In the genomic region with DNA sequence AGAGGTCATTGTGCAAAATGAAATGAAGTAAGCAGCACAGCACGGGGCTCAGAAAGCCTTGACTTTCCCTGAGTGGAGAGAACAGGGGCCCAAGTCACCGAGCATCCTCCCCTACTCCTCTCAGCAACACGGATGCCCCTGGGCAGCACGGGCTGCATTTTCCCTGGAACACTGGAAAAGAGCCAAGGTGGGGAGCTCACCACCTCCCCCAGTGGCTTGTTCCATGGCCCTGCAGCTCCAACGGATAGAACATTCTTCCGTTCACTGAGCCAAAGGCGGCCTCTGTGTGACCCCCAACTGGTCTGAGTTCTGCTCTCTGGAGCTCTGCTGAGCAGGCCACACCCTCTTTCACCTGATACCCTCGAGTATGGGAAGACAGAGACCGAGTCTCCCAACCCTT, we compare ENCODE assay signal across 19 cellular contexts. TPM values are rescaled to one million over a fixed set of nuclear protein-coding genes. Genes with fewer than 3 reads are reported as not detected.
DNase-seq lines count a peak whose midpoint lies in the region; ATAC-seq and TF ChIP-seq lines count a peak whose summit lies in the region.
"Had no signal": no experiment of that assay in that cellular context is flagged by ENCODE, and none has a peak within 500 bp of the region (broad histone marks: within the 10 kb centered on the region; RNA-seq: fewer than 3 reads in every experiment).

No MANE protein-coding gene starts in this region.

- ATAC-seq in SK-N-SH treated with all-trans-retinoic acid at 6 μM for 48 hours (peak; percentile 50), right cardiac atrium (peak; percentile 47 to 51)

- no peak overlapping the region for H3K4me3 ChIP-seq in right cardiac atrium (ENCODE audit: low read length)

- no peaks in the 10 kb centered on the region for H3K9me3 ChIP-seq in right cardiac atrium (ENCODE audit: control insufficient read depth, low read length)

- intact Hi-C loops in right cardiac atrium (cut with DNase I) = no loop called here

- H3K27me3 ChIP-seq in right cardiac atrium (ENCODE audit: control insufficient read depth, insufficient read depth) = no peaks in the 10 kb centered on the region

- peak; percentile 26 to 33 for DNase-seq in NCI-H526 (lab: John Stamatoyannopoulos, UW)
- DNase-seq in NCI-H526 treated with DMSO at 0.1 percent for 48 hours (lab: John Stamatoyannopoulos, UW) = no peak
- DNase-seq in right cardiac atrium = peak in 1 of 3 donors; percentile 69
- DNase-seq in smooth muscle cell of the brain vasculature (ENCODE audit: low read depth, low spot score) = peak; percentile 6
- DNase-seq in OCI-M1 (lab: John Stamatoyannopoulos, UW) = no peak
- no peak for DNase-seq in epidermal melanocyte (ENCODE audit: insufficient read length, low spot score)
- DNase-seq in SIG-M5 (lab: John Stamatoyannopoulos, UW) = no peak
- DNase-seq: activated CD4-positive, alpha-beta T cell treated with anti-CD3 and anti-CD28 coated beads for 4 hours; activated naive CD8-positive, alpha-beta T cell treated with anti-CD3 and anti-CD28 coated beads, Interleukin-2, amount 10 ng/mL, durations not matched to agents 7 days and 5 days; activated T-cell treated with anti-CD3 and anti-CD28 coated beads, Interleukin-2, amount 50 U/mL, for 24 hours; caudate nucleus; KBM-7; NCI-H1105 treated with DMSO at 0.1 percent for 48 hours; NCI-H510A treated with DMSO at 0.1 percent for 48 hours; stimulated activated CD4-positive, alpha-beta T cell treated with anti-CD3 and anti-CD28 coated beads, Interleukin-4, amount 100 ng/mL, for 4 hours; trophoblast cell had no signal

- no peak overlapping the region for H3K27ac ChIP-seq in right cardiac atrium (ENCODE audit: low read length)
- H3K27ac ChIP-seq: RWPE1 had no signal

- WGBS in right cardiac atrium = 26% methylated on average over 9 of the region's 9 CpGs

- H3K4me1 ChIP-seq in right cardiac atrium (ENCODE audit: control insufficient read depth, insufficient read depth, low read length) = peaks cover 11% of the 10 kb centered on the region

TF ChIP-seq in SK-N-SH treated with all-trans-retinoic acid at 6 μM for 48 hours, 23 proteins besides CTCF, POLR2A, EP300 and RAD21:
- TF ChIP-seq RARB (CRISPR knock-in tag; IDR thresholded peaks at IDR 0.05) (no peak), ARNTL (CRISPR knock-in tag; IDR thresholded peaks at IDR 0.05; ENCODE audit: borderline replicate concordance, low read depth) (no peak), ZNF70 (CRISPR knock-in tag; IDR thresholded peaks at IDR 0.05) (no peak), TOX (CRISPR knock-in tag; IDR thresholded peaks at IDR 0.05; ENCODE audit: borderline replicate concordance) (no peak), ZFP30 (CRISPR knock-in tag; IDR thresholded peaks at IDR 0.05) (no peak), ISL1 (CRISPR knock-in tag; IDR thresholded peaks at IDR 0.05) (no peak), CSDC2 (CRISPR knock-in tag; IDR thresholded peaks at IDR 0.05) (no peak), ZFP3 (CRISPR knock-in tag; IDR thresholded peaks at IDR 0.05) (no peak), TCF4 (CRISPR knock-in tag; IDR thresholded peaks at IDR 0.05; ENCODE audit: borderline replicate concordance) (no peak)
- TF ChIP-seq, protein P1, sequence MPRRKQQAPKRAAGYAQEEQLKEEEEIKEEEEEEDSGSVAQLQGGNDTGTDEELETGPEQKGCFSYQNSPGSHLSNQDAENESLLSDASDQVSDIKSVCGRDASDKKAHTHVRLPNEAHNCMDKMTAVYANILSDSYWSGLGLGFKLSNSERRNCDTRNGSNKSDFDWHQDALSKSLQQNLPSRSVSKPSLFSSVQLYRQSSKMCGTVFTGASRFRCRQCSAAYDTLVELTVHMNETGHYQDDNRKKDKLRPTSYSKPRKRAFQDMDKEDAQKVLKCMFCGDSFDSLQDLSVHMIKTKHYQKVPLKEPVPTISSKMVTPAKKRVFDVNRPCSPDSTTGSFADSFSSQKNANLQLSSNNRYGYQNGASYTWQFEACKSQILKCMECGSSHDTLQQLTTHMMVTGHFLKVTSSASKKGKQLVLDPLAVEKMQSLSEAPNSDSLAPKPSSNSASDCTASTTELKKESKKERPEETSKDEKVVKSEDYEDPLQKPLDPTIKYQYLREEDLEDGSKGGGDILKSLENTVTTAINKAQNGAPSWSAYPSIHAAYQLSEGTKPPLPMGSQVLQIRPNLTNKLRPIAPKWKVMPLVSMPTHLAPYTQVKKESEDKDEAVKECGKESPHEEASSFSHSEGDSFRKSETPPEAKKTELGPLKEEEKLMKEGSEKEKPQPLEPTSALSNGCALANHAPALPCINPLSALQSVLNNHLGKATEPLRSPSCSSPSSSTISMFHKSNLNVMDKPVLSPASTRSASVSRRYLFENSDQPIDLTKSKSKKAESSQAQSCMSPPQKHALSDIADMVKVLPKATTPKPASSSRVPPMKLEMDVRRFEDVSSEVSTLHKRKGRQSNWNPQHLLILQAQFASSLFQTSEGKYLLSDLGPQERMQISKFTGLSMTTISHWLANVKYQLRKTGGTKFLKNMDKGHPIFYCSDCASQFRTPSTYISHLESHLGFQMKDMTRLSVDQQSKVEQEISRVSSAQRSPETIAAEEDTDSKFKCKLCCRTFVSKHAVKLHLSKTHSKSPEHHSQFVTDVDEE (CRISPR knock-in tag; IDR thresholded peaks at IDR 0.05) = no peak
- TF ChIP-seq, protein P2, sequence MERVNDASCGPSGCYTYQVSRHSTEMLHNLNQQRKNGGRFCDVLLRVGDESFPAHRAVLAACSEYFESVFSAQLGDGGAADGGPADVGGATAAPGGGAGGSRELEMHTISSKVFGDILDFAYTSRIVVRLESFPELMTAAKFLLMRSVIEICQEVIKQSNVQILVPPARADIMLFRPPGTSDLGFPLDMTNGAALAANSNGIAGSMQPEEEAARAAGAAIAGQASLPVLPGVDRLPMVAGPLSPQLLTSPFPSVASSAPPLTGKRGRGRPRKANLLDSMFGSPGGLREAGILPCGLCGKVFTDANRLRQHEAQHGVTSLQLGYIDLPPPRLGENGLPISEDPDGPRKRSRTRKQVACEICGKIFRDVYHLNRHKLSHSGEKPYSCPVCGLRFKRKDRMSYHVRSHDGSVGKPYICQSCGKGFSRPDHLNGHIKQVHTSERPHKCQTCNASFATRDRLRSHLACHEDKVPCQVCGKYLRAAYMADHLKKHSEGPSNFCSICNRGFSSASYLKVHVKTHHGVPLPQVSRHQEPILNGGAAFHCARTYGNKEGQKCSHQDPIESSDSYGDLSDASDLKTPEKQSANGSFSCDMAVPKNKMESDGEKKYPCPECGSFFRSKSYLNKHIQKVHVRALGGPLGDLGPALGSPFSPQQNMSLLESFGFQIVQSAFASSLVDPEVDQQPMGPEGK (CRISPR knock-in tag; IDR thresholded peaks at IDR 0.05; ENCODE audit: borderline replicate concordance) = no peak
- TF ChIP-seq, protein P3, sequence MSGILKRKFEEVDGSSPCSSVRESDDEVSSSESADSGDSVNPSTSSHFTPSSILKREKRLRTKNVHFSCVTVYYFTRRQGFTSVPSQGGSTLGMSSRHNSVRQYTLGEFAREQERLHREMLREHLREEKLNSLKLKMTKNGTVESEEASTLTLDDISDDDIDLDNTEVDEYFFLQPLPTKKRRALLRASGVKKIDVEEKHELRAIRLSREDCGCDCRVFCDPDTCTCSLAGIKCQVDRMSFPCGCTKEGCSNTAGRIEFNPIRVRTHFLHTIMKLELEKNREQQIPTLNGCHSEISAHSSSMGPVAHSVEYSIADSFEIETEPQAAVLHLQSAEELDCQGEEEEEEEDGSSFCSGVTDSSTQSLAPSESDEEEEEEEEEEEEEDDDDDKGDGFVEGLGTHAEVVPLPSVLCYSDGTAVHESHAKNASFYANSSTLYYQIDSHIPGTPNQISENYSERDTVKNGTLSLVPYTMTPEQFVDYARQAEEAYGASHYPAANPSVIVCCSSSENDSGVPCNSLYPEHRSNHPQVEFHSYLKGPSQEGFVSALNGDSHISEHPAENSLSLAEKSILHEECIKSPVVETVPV (CRISPR knock-in tag; IDR thresholded peaks at IDR 0.05) = no peak

RNA-seq across cellular contexts. Expression of a gene that starts 20.8 kb away (rescaled TPM):
- total RNA-seq in right cardiac atrium = 1 to 10 TPM; 2.1 to 7.4 (median 5.5) TPM
- 4.3 TPM for polyA plus RNA-seq in right cardiac atrium
- total RNA-seq: activated naive CD8-positive, alpha-beta T cell treated with anti-CD3 and anti-CD28 coated beads, Interleukin-2, amount 10 ng/mL, durations not matched to agents 7 days and 5 days; pulmonary artery endothelial cell had no signal

RNA-seq across cellular contexts. Expression of a gene that starts 46.8 kb away (rescaled TPM):
- 10 to 100 TPM in 3 of 4 donors, 1 to 10 TPM in 1; 9.3 to 14.8 (median 13.2) TPM for total RNA-seq in right cardiac atrium
- 18.2 TPM for polyA plus RNA-seq in right cardiac atrium

Comparison
In these comparisons a context has a peak if more than half of its experiments do, and no peak if none do; other contexts are left out.
1. DNase-seq: peak in NCI-H526 (2 of 2) and smooth muscle cell of the brain vasculature (single experiment); none in NCI-H526 treated with DMSO at 0.1 percent for 48 hours (single experiment), OCI-M1 (single experiment), epidermal melanocyte (single experiment) and SIG-M5 (single experiment).